In genomic region chr10:74934100-74934812, GRCh38 we compare ENCODE assay signal across 19 cellular contexts.
A peak's percentile ranks its signal among the peaks of the same experiment; 100 is the strongest.
DNase-seq lines count a peak whose midpoint lies in the region; ATAC-seq and TF ChIP-seq lines count a peak whose summit lies in the region.
"Had no signal": no experiment of that assay in that cellular context is flagged by ENCODE, and none has a peak within 500 bp of the region (broad histone marks: within the 10 kb centered on the region; RNA-seq: fewer than 3 reads in every experiment).

No MANE protein-coding gene starts in this region.

- CTCF ChIA-PET in IMR-90 (lab: Yijun Ruan, JAX), result interaction anchor here (0.6 kb wide), 1 partner anchor 71 kb away, joined by 5 read pairs; no protein-coding TSS in a partner anchor
- CTCF ChIA-PET in WTC11 (lab: Charles Lee), result interaction anchor here (0.7 kb wide), 1 partner anchor 227 kb away, joined by 3 read pairs; no protein-coding TSS in a partner anchor

- no peak overlapping the region for H3K14ac ChIP-seq in IMR-90 (replicated peaks; ENCODE audit: low read depth, low read length)

- H2BK20ac ChIP-seq in IMR-90 (ENCODE audit: low read depth, low read length), result no peak overlapping the region

- POLR2A ChIA-PET in IMR-90 (lab: Charles Lee; ENCODE audit: unreplicated experiment), result no interaction called here
- POLR2A ChIA-PET in WTC11 (lab: Charles Lee), result interaction anchor here (0.7 kb wide), 1 partner anchor 769 kb away, joined by 6 read pairs; no protein-coding TSS in a partner anchor

- H3K9me3 ChIP-seq in IMR-90 (ENCODE audit: control insufficient read depth, insufficient read depth, low read length), result no peaks in the 10 kb centered on the region
- H3K9me3 ChIP-seq: A549 had no signal

- WGBS in IMR-90 (ENCODE audit: extremely low coverage in 2 of 2, insufficient read length in 1 of 2), 2 experiments, result 81% methylated on average over 5 of the region's 12 CpGs; no CpG with 5 or more reads in 1 of the 2 experiments

- TF ChIP-seq POLR2A in IMR-90 (IDR thresholded peaks at IDR 0.05; ENCODE audit: low read depth, low read length), result no peak

- no peak overlapping the region for H2BK120ac ChIP-seq in IMR-90 (ENCODE audit: low read depth, low read length)

- H4K91ac ChIP-seq in IMR-90 (ENCODE audit: insufficient read depth, low read depth, low read length), result no peak overlapping the region

- no peak overlapping the region for H2AK9ac ChIP-seq in IMR-90 (replicated peaks; ENCODE audit: low read depth, low read length, poor library complexity)

- ATAC-seq in IMR-90 (ENCODE audit: low read depth) (no peak), WTC11 (no peak), HG02885 (IDR thresholded peaks at IDR 0.05; ENCODE audit: poor library complexity, unreplicated experiment) (no peak)
- ATAC-seq: A549, Panc1, Right ventricle myocardium inferior, SK-N-SH treated with all-trans-retinoic acid at 6 μM for 48 hours had no signal

- peaks cover 13% of the 10 kb centered on the region for H3K4me1 ChIP-seq in IMR-90 (ENCODE audit: control insufficient read depth, insufficient read depth, low read length)

- H2AK5ac ChIP-seq in IMR-90 (ENCODE audit: low read depth, low read length), result no peak overlapping the region; the same call in 1 of the 2 replicates

- no peak for TF ChIP-seq RAD21 in IMR-90 (IDR thresholded peaks at IDR 0.05; ENCODE audit: low read length)

- H3K4me3 ChIP-seq in IMR-90 (ENCODE audit: insufficient read depth, low read depth, low read length) (no peak overlapping the region), H7 (ENCODE audit: insufficient read depth, low read depth, low read length) (no peak overlapping the region)
- H3K4me3 ChIP-seq: A549 had no signal

- H3K9me1 ChIP-seq in IMR-90 (ENCODE audit: insufficient read depth, low read length), result peaks cover 7% of the 10 kb centered on the region; the same call in 1 of the 2 replicates

- H3K79me1 ChIP-seq in IMR-90 (ENCODE audit: low read depth in 1 of 2, low read length in 2 of 2), result peaks cover 23 to 67% of the 10 kb centered on the region in 2 experiments; a peak in 3 of 4 replicates

- 0 out of 2 replicates have a peak overlapping the region, but pooled peaks have one; percentile 0 for H3K4ac ChIP-seq in IMR-90 (ENCODE audit: low read depth, low read length)

- H3K9me3 Mint-ChIP-seq in WTC11, result no peaks in the 10 kb centered on the region
- peaks cover 20% of the 10 kb centered on the region for H3K9me3 Mint-ChIP-seq in glutamatergic neuron (ENCODE audit: unreplicated experiment)
- H3K9me3 Mint-ChIP-seq: CD14-positive monocyte had no signal

- H3K18ac ChIP-seq in IMR-90 (ENCODE audit: low read depth, low read length), result no peak overlapping the region

- H4K8ac ChIP-seq in IMR-90 (ENCODE audit: low read depth in 2 of 2, low read length in 2 of 2), result no peak overlapping the region

- no peak overlapping the region for H2BK5ac ChIP-seq in IMR-90 (ENCODE audit: low read depth, low read length, poor library complexity, severe bottlenecking)

- DNase-seq in EH (ENCODE audit: low read depth) (peak; percentile 4), IMR-90 (no peak), WTC11 (ENCODE audit: low spot score) (no peak), glutamatergic neuron (no peak), germinal center (ENCODE audit: low spot score) (no peak), H7 (no peak), activated gamma-delta T cell treated with Interleukin-2 at 50 U/mL for 16 hours (no peak)
- DNase-seq: Calu3; NCI-H1105; NCI-H1694 treated with DMSO at 0.1 percent for 48 hours; NCI-H345; NCI-H526 treated with DMSO at 0.1 percent for 48 hours; NK-92 treated with Interleukin-12 subunit alpha and Interleukin-12 subunit beta, amount 100 ng/mL, for 24 hours had no signal

- no peak overlapping the region for H3K56ac ChIP-seq in IMR-90 (ENCODE audit: extremely low read depth, insufficient read depth, low read length)

- H3K27ac Mint-ChIP-seq in WTC11, result peak overlapping the region; percentile 8
- peak overlapping the region; percentile 97 for H3K27ac Mint-ChIP-seq in glutamatergic neuron (ENCODE audit: unreplicated experiment)

- no TSS peak for BruUV-seq in IMR-90 (replicated peaks; lab: Mats Ljungman, UMichigan)

- H3K27me3 Mint-ChIP-seq in WTC11 (ENCODE audit: low read depth), result no peaks in the 10 kb centered on the region
- peaks cover 11% of the 10 kb centered on the region for H3K27me3 Mint-ChIP-seq in glutamatergic neuron (ENCODE audit: unreplicated experiment)

- no peaks in the 10 kb centered on the region for H3K27me3 ChIP-seq in IMR-90 (ENCODE audit: control insufficient read depth, insufficient read depth, low read length)
- no peaks in the 10 kb centered on the region for H3K27me3 ChIP-seq in H7 (ENCODE audit: control insufficient read depth, insufficient read depth, low read length)

- H3K4me3 Mint-ChIP-seq in WTC11 (no peak overlapping the region), glutamatergic neuron (ENCODE audit: unreplicated experiment) (peak overlapping the region; percentile 60)

- in situ Hi-C loops in IMR-90 (cut with MboI; ENCODE audit: low sequenced_read_pairs), result no loop called here

- no peak overlapping the region for H4K5ac ChIP-seq in IMR-90 (ENCODE audit: low read depth, low read length)

- H3K27ac ChIP-seq in IMR-90 (ENCODE audit: insufficient read depth, low read length), result no peak overlapping the region
- H3K27ac ChIP-seq: A549 had no signal

- TF ChIP-seq CTCF in IMR-90 (conservative IDR thresholded peaks at IDR 0.05; ENCODE audit: low read depth, low read length) (no peak), WTC11 (IDR thresholded peaks at IDR 0.05) (no peak), glutamatergic neuron (IDR thresholded peaks at IDR 0.05; ENCODE audit: partially characterized antibody, unreplicated experiment) (no peak)

- H2BK15ac ChIP-seq in IMR-90 (ENCODE audit: low read depth, low read length), result no peak overlapping the region

- no peak overlapping the region for H3K9ac ChIP-seq in IMR-90 (ENCODE audit: low read depth, low read length)

- intact Hi-C loops in IMR-90 (cut with micrococcal nuclease), result no loop called here

- no peaks in the 10 kb centered on the region for H3K36me3 ChIP-seq in IMR-90 (ENCODE audit: control insufficient read depth, insufficient read depth, low read length)
- no peaks in the 10 kb centered on the region for H3K36me3 ChIP-seq in H7 (replicated peaks; ENCODE audit: control insufficient read depth, insufficient read depth, low read length)

- H4K20me1 ChIP-seq in IMR-90 (ENCODE audit: insufficient read depth, low read length), result no peaks in the 10 kb centered on the region

- dilution Hi-C loops in IMR-90 (cut with HindIII; ENCODE audit: low sequenced_read_pairs, unreplicated experiment), result no loop called here

- no peaks in the 10 kb centered on the region for H3K36me3 Mint-ChIP-seq in WTC11
- H3K36me3 Mint-ChIP-seq in glutamatergic neuron (ENCODE audit: unreplicated experiment), result no peaks in the 10 kb centered on the region

- H3K23ac ChIP-seq in IMR-90 (ENCODE audit: low read depth, low read length), result no peak overlapping the region

- no peak overlapping the region for H3K4me2 ChIP-seq in IMR-90 (ENCODE audit: low read depth, low read length)
- H3K4me2 ChIP-seq: A549 had no signal

- H2AFZ ChIP-seq in IMR-90 (replicated peaks; ENCODE audit: low read length, poor library complexity), result no peak overlapping the region

- H3K4me1 Mint-ChIP-seq in WTC11 (peaks cover 38% of the 10 kb centered on the region), glutamatergic neuron (ENCODE audit: low read depth, unreplicated experiment) (peaks cover 57% of the 10 kb centered on the region)

TF ChIP-seq in IMR-90, 13 proteins besides CTCF, POLR2A, EP300 and RAD21 (continues in another document):
- TF ChIP-seq MAFK (IDR thresholded peaks at IDR 0.05; ENCODE audit: low read depth, low read length) (no peak), MXI1 (IDR thresholded peaks at IDR 0.05; ENCODE audit: borderline replicate concordance, low read depth, low read length) (no peak)
- TF ChIP-seq, protein P1, sequence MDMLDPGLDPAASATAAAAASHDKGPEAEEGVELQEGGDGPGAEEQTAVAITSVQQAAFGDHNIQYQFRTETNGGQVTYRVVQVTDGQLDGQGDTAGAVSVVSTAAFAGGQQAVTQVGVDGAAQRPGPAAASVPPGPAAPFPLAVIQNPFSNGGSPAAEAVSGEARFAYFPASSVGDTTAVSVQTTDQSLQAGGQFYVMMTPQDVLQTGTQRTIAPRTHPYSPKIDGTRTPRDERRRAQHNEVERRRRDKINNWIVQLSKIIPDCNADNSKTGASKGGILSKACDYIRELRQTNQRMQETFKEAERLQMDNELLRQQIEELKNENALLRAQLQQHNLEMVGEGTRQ (IDR thresholded peaks at IDR 0.05; ENCODE audit: low read depth, low read length), result no peak
- TF ChIP-seq, protein P2, sequence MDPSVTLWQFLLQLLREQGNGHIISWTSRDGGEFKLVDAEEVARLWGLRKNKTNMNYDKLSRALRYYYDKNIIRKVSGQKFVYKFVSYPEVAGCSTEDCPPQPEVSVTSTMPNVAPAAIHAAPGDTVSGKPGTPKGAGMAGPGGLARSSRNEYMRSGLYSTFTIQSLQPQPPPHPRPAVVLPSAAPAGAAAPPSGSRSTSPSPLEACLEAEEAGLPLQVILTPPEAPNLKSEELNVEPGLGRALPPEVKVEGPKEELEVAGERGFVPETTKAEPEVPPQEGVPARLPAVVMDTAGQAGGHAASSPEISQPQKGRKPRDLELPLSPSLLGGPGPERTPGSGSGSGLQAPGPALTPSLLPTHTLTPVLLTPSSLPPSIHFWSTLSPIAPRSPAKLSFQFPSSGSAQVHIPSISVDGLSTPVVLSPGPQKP (IDR thresholded peaks at IDR 0.05; ENCODE audit: borderline replicate concordance, low read depth, low read length), result no peak

TF ChIP-seq in WTC11, 78 proteins besides CTCF, POLR2A, EP300 and RAD21 (continues in another document):
- TF ChIP-seq IRF2 (CRISPR knock-in tag; IDR thresholded peaks at IDR 0.05; ENCODE audit: borderline replicate concordance, low read depth), result no peak
- no peak for TF ChIP-seq PRRX2 (CRISPR knock-in tag; IDR thresholded peaks at IDR 0.05)
- TF ChIP-seq, protein P3, sequence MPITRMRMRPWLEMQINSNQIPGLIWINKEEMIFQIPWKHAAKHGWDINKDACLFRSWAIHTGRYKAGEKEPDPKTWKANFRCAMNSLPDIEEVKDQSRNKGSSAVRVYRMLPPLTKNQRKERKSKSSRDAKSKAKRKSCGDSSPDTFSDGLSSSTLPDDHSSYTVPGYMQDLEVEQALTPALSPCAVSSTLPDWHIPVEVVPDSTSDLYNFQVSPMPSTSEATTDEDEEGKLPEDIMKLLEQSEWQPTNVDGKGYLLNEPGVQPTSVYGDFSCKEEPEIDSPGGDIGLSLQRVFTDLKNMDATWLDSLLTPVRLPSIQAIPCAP (CRISPR knock-in tag; IDR thresholded peaks at IDR 0.05), result no peak
- no peak for TF ChIP-seq ZNF138 (CRISPR knock-in tag; conservative IDR thresholded peaks at IDR 0.05)
- TF ChIP-seq ATF3 (CRISPR knock-in tag; conservative IDR thresholded peaks at IDR 0.05), result no peak
- no peak for TF ChIP-seq HMGA2 (CRISPR knock-in tag; IDR thresholded peaks at IDR 0.05)
- no peak for TF ChIP-seq OVOL2 (CRISPR knock-in tag; IDR thresholded peaks at IDR 0.05; ENCODE audit: borderline replicate concordance)
